23 cellular contexts compared by ENCODE assay signal in genomic region chr2:148751907-148752306, GRCh38.
"Had no signal": no experiment of that assay in that cellular context is flagged by ENCODE, and none has a peak within 500 bp of the region (broad histone marks: within the 10 kb centered on the region; RNA-seq: fewer than 3 reads in every experiment).

No MANE protein-coding gene starts in this region.

- H3K9me3 Mint-ChIP-seq: IgD-negative memory B cell, T-cell had no signal

- H3K4me2 ChIP-seq: KMS-11, SK-N-SH had no signal

- H3K27ac ChIP-seq: KMS-11 had no signal

- H3K27ac Mint-ChIP-seq: IgD-negative memory B cell, T-cell had no signal

- H3K9ac ChIP-seq: KMS-11, SK-N-SH had no signal

- H3K4me3 Mint-ChIP-seq: IgD-negative memory B cell, T-cell had no signal

- ATAC-seq: K562, T-cell had no signal

- H3K4me3 ChIP-seq: K562 had no signal

- H3K9me3 ChIP-seq: SK-N-SH had no signal

- H3K9me2 ChIP-seq: SK-N-SH had no signal

- H3K27me3 Mint-ChIP-seq: IgD-negative memory B cell, T-cell had no signal

- DNase-seq: Kasumi-1, MM.1S, NCI-H1092 treated with DMSO at 0.1 percent for 48 hours, NCI-H1436, NCI-H187, NCI-H2029, NCI-H2081 treated with DMSO at 0.1 percent for 48 hours, NCI-H2171, NCI-H226, NCI-H446, NCI-H510A, NCI-H524 treated with DMSO at 0.1 percent for 48 hours, NCI-H69, NCI-H774, Right ventricle myocardium superior, RPMI8226, SIG-M5, SK-N-SH, SW 1271, T-cell had no signal
